In genomic region chr13:46345400-46345799, GRCh38 we compare ENCODE assay signal across 1 cellular context.
TF ChIP-seq lines count a peak whose summit lies in the region.

No MANE protein-coding gene starts in this region.

TF ChIP-seq in SK-N-SH treated with all-trans-retinoic acid at 6 μM for 48 hours, 23 proteins besides CTCF, POLR2A, EP300 and RAD21 (continued from another document):
- no peak for TF ChIP-seq ZNF8 (CRISPR knock-in tag; IDR thresholded peaks at IDR 0.05)
